Comparison of ENCODE assay signal across 1 cellular context in the genomic region with DNA sequence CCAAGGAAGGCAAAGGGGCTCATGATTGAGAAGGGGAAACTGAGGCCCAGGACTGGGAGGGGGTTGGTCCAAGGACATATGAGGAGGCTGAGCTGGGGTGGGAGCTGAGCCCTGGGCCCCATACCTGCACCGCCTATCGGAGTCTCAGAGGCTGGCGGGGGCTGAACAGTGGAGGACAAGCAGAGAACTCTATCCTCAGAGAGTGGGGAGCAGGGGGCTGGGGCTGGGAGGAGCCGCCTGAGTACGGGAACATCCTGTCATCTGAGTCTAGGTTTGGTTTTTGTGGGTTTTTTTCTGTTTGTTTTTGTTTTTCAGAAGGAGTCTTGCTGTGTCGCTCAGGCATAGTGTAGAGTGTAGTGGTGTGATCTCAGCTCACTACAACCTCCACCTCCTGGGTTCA.
TF ChIP-seq lines count a peak whose summit lies in the region.

No MANE protein-coding gene starts in this region.

TF ChIP-seq in HepG2, 621 proteins besides CTCF, POLR2A, EP300 and RAD21:
- TF ChIP-seq SRSF1 (optimal IDR thresholded peaks at IDR 0.05; ENCODE audit: low read depth, low read length) = no peak
- TF ChIP-seq TCF12 (IDR thresholded peaks at IDR 0.05) = no peak
- TF ChIP-seq TCF12 (CRISPR knock-in tag; IDR thresholded peaks at IDR 0.05) = no peak
- TF ChIP-seq ZNF224 (CRISPR knock-in tag; IDR thresholded peaks at IDR 0.05) = no peak
- no peak for TF ChIP-seq ATF2 (CRISPR knock-in tag; IDR thresholded peaks at IDR 0.05)
- no peak for TF ChIP-seq ZNF235 (CRISPR knock-in tag; IDR thresholded peaks at IDR 0.05; ENCODE audit: borderline replicate concordance)
- TF ChIP-seq ZFP62 (CRISPR knock-in tag; IDR thresholded peaks at IDR 0.05) = no peak
- TF ChIP-seq ZNF75D (CRISPR knock-in tag; IDR thresholded peaks at IDR 0.05; ENCODE audit: borderline replicate concordance) = no peak
- no peak for TF ChIP-seq ZNF720 (CRISPR knock-in tag; IDR thresholded peaks at IDR 0.05)
- TF ChIP-seq, protein P1, sequence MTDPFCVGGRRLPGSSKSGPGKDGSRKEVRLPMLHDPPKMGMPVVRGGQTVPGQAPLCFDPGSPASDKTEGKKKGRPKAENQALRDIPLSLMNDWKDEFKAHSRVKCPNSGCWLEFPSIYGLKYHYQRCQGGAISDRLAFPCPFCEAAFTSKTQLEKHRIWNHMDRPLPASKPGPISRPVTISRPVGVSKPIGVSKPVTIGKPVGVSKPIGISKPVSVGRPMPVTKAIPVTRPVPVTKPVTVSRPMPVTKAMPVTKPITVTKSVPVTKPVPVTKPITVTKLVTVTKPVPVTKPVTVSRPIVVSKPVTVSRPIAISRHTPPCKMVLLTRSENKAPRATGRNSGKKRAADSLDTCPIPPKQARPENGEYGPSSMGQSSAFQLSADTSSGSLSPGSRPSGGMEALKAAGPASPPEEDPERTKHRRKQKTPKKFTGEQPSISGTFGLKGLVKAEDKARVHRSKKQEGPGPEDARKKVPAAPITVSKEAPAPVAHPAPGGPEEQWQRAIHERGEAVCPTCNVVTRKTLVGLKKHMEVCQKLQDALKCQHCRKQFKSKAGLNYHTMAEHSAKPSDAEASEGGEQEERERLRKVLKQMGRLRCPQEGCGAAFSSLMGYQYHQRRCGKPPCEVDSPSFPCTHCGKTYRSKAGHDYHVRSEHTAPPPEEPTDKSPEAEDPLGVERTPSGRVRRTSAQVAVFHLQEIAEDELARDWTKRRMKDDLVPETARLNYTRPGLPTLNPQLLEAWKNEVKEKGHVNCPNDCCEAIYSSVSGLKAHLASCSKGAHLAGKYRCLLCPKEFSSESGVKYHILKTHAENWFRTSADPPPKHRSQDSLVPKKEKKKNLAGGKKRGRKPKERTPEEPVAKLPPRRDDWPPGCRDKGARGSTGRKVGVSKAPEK (CRISPR knock-in tag; IDR thresholded peaks at IDR 0.05; ENCODE audit: borderline replicate concordance) = no peak
- TF ChIP-seq ZNF777 (CRISPR knock-in tag; IDR thresholded peaks at IDR 0.05) = no peak
- TF ChIP-seq ZNF274 (CRISPR knock-in tag; IDR thresholded peaks at IDR 0.05) = no peak
- TF ChIP-seq NR1H2 (CRISPR knock-in tag; IDR thresholded peaks at IDR 0.05; ENCODE audit: borderline replicate concordance, low read depth) = no peak
- no peak for TF ChIP-seq ZBED4 (CRISPR knock-in tag; IDR thresholded peaks at IDR 0.05; ENCODE audit: borderline replicate concordance)
- TF ChIP-seq SSRP1 (CRISPR knock-in tag; IDR thresholded peaks at IDR 0.05) = no peak
- no peak for TF ChIP-seq HIC2 (CRISPR knock-in tag; IDR thresholded peaks at IDR 0.05; ENCODE audit: low read depth)
- TF ChIP-seq, protein P2, sequence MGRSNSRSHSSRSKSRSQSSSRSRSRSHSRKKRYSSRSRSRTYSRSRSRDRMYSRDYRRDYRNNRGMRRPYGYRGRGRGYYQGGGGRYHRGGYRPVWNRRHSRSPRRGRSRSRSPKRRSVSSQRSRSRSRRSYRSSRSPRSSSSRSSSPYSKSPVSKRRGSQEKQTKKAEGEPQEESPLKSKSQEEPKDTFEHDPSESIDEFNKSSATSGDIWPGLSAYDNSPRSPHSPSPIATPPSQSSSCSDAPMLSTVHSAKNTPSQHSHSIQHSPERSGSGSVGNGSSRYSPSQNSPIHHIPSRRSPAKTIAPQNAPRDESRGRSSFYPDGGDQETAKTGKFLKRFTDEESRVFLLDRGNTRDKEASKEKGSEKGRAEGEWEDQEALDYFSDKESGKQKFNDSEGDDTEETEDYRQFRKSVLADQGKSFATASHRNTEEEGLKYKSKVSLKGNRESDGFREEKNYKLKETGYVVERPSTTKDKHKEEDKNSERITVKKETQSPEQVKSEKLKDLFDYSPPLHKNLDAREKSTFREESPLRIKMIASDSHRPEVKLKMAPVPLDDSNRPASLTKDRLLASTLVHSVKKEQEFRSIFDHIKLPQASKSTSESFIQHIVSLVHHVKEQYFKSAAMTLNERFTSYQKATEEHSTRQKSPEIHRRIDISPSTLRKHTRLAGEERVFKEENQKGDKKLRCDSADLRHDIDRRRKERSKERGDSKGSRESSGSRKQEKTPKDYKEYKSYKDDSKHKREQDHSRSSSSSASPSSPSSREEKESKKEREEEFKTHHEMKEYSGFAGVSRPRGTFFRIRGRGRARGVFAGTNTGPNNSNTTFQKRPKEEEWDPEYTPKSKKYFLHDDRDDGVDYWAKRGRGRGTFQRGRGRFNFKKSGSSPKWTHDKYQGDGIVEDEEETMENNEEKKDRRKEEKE (IDR thresholded peaks at IDR 0.05) = no peak
- no peak for TF ChIP-seq TOPORS (CRISPR knock-in tag; IDR thresholded peaks at IDR 0.05)
- no peak for TF ChIP-seq XRCC5 (optimal IDR thresholded peaks at IDR 0.05; ENCODE audit: low read length)
